In the genomic region with DNA sequence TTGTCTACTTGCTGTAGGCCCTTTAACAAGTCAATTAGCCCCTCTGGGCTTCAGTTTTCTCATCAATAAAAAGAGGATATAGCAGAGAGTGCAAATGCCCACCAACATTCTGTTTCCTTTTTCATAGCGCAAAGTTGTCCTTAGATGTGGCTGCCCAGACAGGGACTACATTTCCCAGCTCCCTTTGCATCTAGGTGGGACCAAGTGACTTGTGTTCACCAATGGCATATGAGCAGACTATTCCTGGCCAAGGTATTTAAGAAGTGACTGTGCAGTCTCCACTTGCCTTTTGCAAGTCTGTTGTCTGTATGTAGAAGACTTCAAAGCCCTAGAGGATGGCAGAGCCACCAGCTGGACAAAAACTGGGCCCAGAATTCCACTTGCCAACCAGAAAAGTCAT, we compare ENCODE assay signal across 9 cellular contexts. TPM values are rescaled to one million over a fixed set of nuclear protein-coding genes. Genes with fewer than 3 reads are reported as not detected.
DNase-seq lines count a peak whose midpoint lies in the region; ATAC-seq, FAIRE-seq and TF ChIP-seq lines count a peak whose summit lies in the region.
"Had no signal": no experiment of that assay in that cellular context is flagged by ENCODE, and none has a peak within 500 bp of the region (broad histone marks: within the 10 kb centered on the region; RNA-seq: fewer than 3 reads in every experiment).

No MANE protein-coding gene starts in this region.

- H3K4me1 ChIP-seq in heart left ventricle (no peaks in the 10 kb centered on the region), kidney (ENCODE audit: control insufficient read depth in 1 of 2, insufficient read depth in 1 of 2, low read depth in 1 of 2, low read length in 2 of 2) (no peaks in the 10 kb centered on the region)

- H3K36me3 ChIP-seq in heart left ventricle (no peaks in the 10 kb centered on the region), kidney (ENCODE audit: control insufficient read depth in 1 of 2, insufficient read depth in 2 of 2, low read length in 2 of 2) (no peaks in the 10 kb centered on the region)

- no peak overlapping the region for H3K27ac ChIP-seq in heart left ventricle
- no peak overlapping the region for H3K27ac ChIP-seq in kidney (ENCODE audit: low read depth in 2 of 2, low read length in 2 of 2)

- ATAC-seq in heart left ventricle (peak; percentile 26 to 86 (median 81)), HG02588 (IDR thresholded peaks at IDR 0.05; ENCODE audit: unreplicated experiment) (no peak), HG02840 (IDR thresholded peaks at IDR 0.05; ENCODE audit: low FRiP score, unreplicated experiment) (no peak)

- H3K4me3 ChIP-seq in heart left ventricle: no peak overlapping the region
- no peak overlapping the region for H3K4me3 ChIP-seq in kidney (ENCODE audit: low read length in 2 of 2)

- H3K9me3 ChIP-seq in heart left ventricle: no peaks in the 10 kb centered on the region
- H3K9me3 ChIP-seq in kidney (ENCODE audit: control insufficient read depth in 1 of 2, low read length in 2 of 2): no peaks in the 10 kb centered on the region

- no peaks in the 10 kb centered on the region for H3K27me3 ChIP-seq in heart left ventricle

- TF ChIP-seq POLR2A in heart left ventricle (IDR thresholded peaks at IDR 0.05): no peak

- intact Hi-C loops in heart left ventricle (cut with DNase I): loop anchor here in 1 of 10 donors (10.0 kb wide), 1 partner anchor 145 kb away; no protein-coding TSS in a partner anchor
- intact Hi-C loops in kidney (cut with DNase I): no loop called here

- no peak overlapping the region for H3K9ac ChIP-seq in kidney (ENCODE audit: low read length in 2 of 2)

- FAIRE-seq in GM19239 (lab: Jason Lieb, UNC): peak; percentile 80
- no peak for FAIRE-seq in kidney (lab: Jason Lieb, UNC)

- no peak for TF ChIP-seq CTCF in heart left ventricle (IDR thresholded peaks at IDR 0.05)
- no peak for TF ChIP-seq CTCF in kidney (IDR thresholded peaks at IDR 0.05; ENCODE audit: borderline replicate concordance, extremely low read depth, insufficient read depth)

- WGBS in heart left ventricle, 4 donors: 38 to 74% (median 63%) methylated on average over 1 of the region's 1 CpG

- DNase-seq in AG20443 (ENCODE audit: low spot score) (peak; percentile 20), GM19239 (ENCODE audit: insufficient read length, low spot score) (no peak), RKO (ENCODE audit: low spot score) (peak; percentile 19), heart left ventricle (no peak), DMS79 treated with DMSO at 0.1 percent for 48 hours (lab: John Stamatoyannopoulos, UW) (no peak), kidney (no peak)

RNA-seq across cellular contexts. Expression of gene DAO, which starts 59.7 kb away (rescaled TPM):
- total RNA-seq in heart left ventricle: not detected
- polyA plus RNA-seq in heart left ventricle: not detected
- total RNA-seq in kidney: 0.41 TPM
- polyA plus RNA-seq in kidney (ENCODE audit: insufficient read depth, low read depth, low replicate concordance): 50.4 TPM
- total RNA-seq: epithelial cell of proximal tubule had no signal

Comparison
In these comparisons a context has a peak if more than half of its experiments do, and no peak if none do; other contexts are left out.
1. DNase-seq: peak in AG20443 (single experiment) and RKO (single experiment); none in GM19239 (single experiment), heart left ventricle (0 of 5), DMS79 treated with DMSO at 0.1 percent for 48 hours (single experiment) and kidney (single experiment).
2. ATAC-seq: peak in heart left ventricle (4 of 4); none in HG02588 (single experiment) and HG02840 (single experiment).